Comparison of ENCODE assay signal across 12 cellular contexts in the genomic region with DNA sequence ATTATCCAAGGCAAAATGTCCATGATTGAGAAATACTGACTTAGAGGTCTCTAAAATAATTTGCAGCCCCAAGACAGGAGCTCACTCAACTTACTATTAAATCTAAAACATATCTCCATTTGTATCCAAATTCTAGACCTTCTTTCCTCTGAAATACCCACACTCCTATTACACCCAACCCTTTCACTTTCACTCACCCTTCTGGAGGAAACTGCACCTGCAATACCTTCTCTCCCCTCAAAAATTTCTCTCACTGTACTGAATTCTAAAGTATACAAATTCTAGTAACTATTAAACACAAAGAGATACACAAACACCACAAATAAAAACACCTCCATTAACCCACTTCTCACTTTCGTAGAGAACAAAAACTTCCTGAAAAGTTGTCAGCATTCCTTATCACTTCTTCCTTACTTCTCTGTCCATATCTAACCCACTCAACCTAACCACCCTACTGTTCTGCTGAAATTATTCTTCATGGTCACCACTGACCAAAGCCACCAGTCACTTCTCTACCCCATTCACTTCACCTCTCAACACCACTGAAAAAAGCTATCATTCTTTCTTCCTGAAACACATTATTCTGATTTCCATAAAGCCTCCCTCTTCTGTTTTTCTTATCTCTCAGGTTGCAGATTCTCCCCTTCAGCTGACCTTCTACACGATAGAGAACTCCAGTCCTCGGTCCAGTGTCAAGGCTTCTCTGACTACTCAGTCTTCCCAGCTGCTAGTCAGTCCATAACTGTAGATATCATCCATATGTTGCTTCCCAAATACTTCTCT. TPM values are rescaled to one million over a fixed set of nuclear protein-coding genes. Genes with fewer than 3 reads are reported as not detected.
DNase-seq lines count a peak whose midpoint lies in the region; ATAC-seq and TF ChIP-seq lines count a peak whose summit lies in the region.
"Had no signal": no experiment of that assay in that cellular context is flagged by ENCODE, and none has a peak within 500 bp of the region (broad histone marks: within the 10 kb centered on the region; RNA-seq: fewer than 3 reads in every experiment).

No MANE protein-coding gene starts in this region.

- H3K27ac ChIP-seq in aorta (ENCODE audit: low read depth in 1 of 2, low read length in 2 of 2) (no peak overlapping the region), heart right ventricle (no peak overlapping the region)
- no peak overlapping the region for H3K27ac ChIP-seq in effector memory CD4-positive, alpha-beta T cell (ENCODE audit: insufficient read depth, low read length, poor library complexity, severe bottlenecking)
- H3K27ac ChIP-seq: left ventricle myocardium inferior had no signal

- H3K27me3 ChIP-seq in aorta (ENCODE audit: control insufficient read depth in 1 of 2, insufficient read depth in 2 of 2, low read length in 1 of 2) (no peaks in the 10 kb centered on the region), heart right ventricle (no peaks in the 10 kb centered on the region)
- H3K27me3 ChIP-seq in effector memory CD4-positive, alpha-beta T cell (replicated peaks; ENCODE audit: control insufficient read depth, insufficient read depth, low read length, poor library complexity, severe bottlenecking), result no peaks in the 10 kb centered on the region

- 92 to 94% methylated on average over 3 of the region's 3 CpGs for WGBS in aorta, 2 donors
- 52 to 68% methylated on average over 3 of the region's 3 CpGs for WGBS in heart right ventricle, 2 donors

- ATAC-seq in GM19023 (IDR thresholded peaks at IDR 0.05; ENCODE audit: unreplicated experiment) (peak; percentile 72), HG02571 (IDR thresholded peaks at IDR 0.05; ENCODE audit: unreplicated experiment) (peak; percentile 73), HG03520 (IDR thresholded peaks at IDR 0.05; ENCODE audit: unreplicated experiment) (peak; percentile 71), naive B cell (ENCODE audit: low read depth in 2 of 2) (peak; percentile 82 to 88), aorta (ENCODE audit: low FRiP score) (no peak), heart right ventricle (no peak)

- no peaks in the 10 kb centered on the region for H3K36me3 ChIP-seq in aorta (ENCODE audit: control insufficient read depth in 1 of 2, insufficient read depth in 2 of 2, low read length in 1 of 2)
- H3K36me3 ChIP-seq in effector memory CD4-positive, alpha-beta T cell (ENCODE audit: control insufficient read depth, insufficient read depth, low read length), result peaks cover 10% of the 10 kb centered on the region
- peaks cover 0 to 51% (median 0%) of the 10 kb centered on the region in 9 donors for H3K36me3 ChIP-seq in heart right ventricle

- H3K9me3 Mint-ChIP-seq in naive B cell, result no peaks in the 10 kb centered on the region
- H3K9me3 Mint-ChIP-seq: T-helper 1 cell treated with Interleukin-12 subunit alpha and Interleukin-12 subunit beta and Interleukin-4 antibody, amounts not matched to agents 30 μg/mL and 1 μg/mL, for 36 hours had no signal

- DNase-seq in naive B cell (no peak), aorta (no peak), heart right ventricle (no peak), SHP77 (lab: John Stamatoyannopoulos, UW) (no peak)
- no peak for DNase-seq in effector memory CD4-positive, alpha-beta T cell
- DNase-seq: left ventricle myocardium inferior; NCI-H345; stimulated activated naive CD4-positive, alpha-beta T cell had no signal

- H3K27me3 Mint-ChIP-seq in naive B cell, result no peaks in the 10 kb centered on the region

- H3K9me3 ChIP-seq in aorta (ENCODE audit: control insufficient read depth, low read length), result no peaks in the 10 kb centered on the region
- no peaks in the 10 kb centered on the region for H3K9me3 ChIP-seq in effector memory CD4-positive, alpha-beta T cell (ENCODE audit: control insufficient read depth, low read length)
- H3K9me3 ChIP-seq in heart right ventricle, result no peaks in the 10 kb centered on the region
- H3K9me3 ChIP-seq: left ventricle myocardium inferior had no signal

- TF ChIP-seq CTCF in heart right ventricle (IDR thresholded peaks at IDR 0.05), result no peak

- H3K4me1 Mint-ChIP-seq in naive B cell, result peaks cover 34 to 69% (median 42%) of the 10 kb centered on the region in 3 donors

- peak overlapping the region in 6 of 8 donors; percentile 10 to 63 (median 38) for H3K4me3 Mint-ChIP-seq in naive B cell
- H3K4me3 Mint-ChIP-seq: T-helper 1 cell treated with Interleukin-12 subunit alpha and Interleukin-12 subunit beta and Interleukin-4 antibody, amounts not matched to agents 30 μg/mL and 1 μg/mL, for 36 hours had no signal

- H3K27ac Mint-ChIP-seq in naive B cell, result peak overlapping the region in 5 of 6 donors; percentile 0 to 38 (median 18)
- H3K27ac Mint-ChIP-seq: T-helper 1 cell treated with Interleukin-12 subunit alpha and Interleukin-12 subunit beta and Interleukin-4 antibody, amounts not matched to agents 30 μg/mL and 1 μg/mL, for 36 hours had no signal

- H3K4me1 ChIP-seq in aorta (ENCODE audit: control insufficient read depth in 1 of 2, insufficient read depth in 2 of 2, low read length in 2 of 2), result peaks cover 0 to 8% of the 10 kb centered on the region in 2 donors
- no peaks in the 10 kb centered on the region for H3K4me1 ChIP-seq in effector memory CD4-positive, alpha-beta T cell (ENCODE audit: control insufficient read depth, insufficient read depth, low read length, poor library complexity, severe bottlenecking)
- H3K4me1 ChIP-seq in heart right ventricle, result peaks cover 0 to 26% (median 10%) of the 10 kb centered on the region in 9 donors

- peaks cover 0 to 3% of the 10 kb centered on the region in 2 donors for H3K36me3 Mint-ChIP-seq in naive B cell

- intact Hi-C loops in aorta (cut with DNase I), result no loop called here
- intact Hi-C loops in heart right ventricle (cut with DNase I), result no loop called here

- no peak overlapping the region for H3K4me3 ChIP-seq in aorta (ENCODE audit: low read length in 2 of 2)
- H3K4me3 ChIP-seq in effector memory CD4-positive, alpha-beta T cell (ENCODE audit: insufficient read depth, low read depth, low read length, poor library complexity, severe bottlenecking), result no peak overlapping the region
- no peak overlapping the region for H3K4me3 ChIP-seq in heart right ventricle
- H3K4me3 ChIP-seq: left ventricle myocardium inferior had no signal

RNA-seq across cellular contexts. Expression of gene LMBRD1, which starts 12.0 kb away (rescaled TPM):
- 100 to 1,000 TPM in 1 of 6 donors, 10 to 100 TPM in 5; 72.2 to 116 (median 84.1) TPM for polyA plus RNA-seq in naive B cell (ENCODE audit: low read depth in 6 of 6)
- total RNA-seq in aorta, result 10 to 100 TPM; 46.3 to 53.1 TPM
- 10 to 100 TPM; 37.1 to 41.5 TPM for polyA plus RNA-seq in aorta
- total RNA-seq in heart right ventricle, result 10 to 100 TPM; 36.8 to 63.8 (median 48.0) TPM
- 10 to 100 TPM; 35.6 to 36.2 TPM for polyA plus RNA-seq in heart right ventricle

Comparison
In these comparisons a context has a peak if more than half of its experiments do, and no peak if none do; other contexts are left out.
1. ATAC-seq: peak in GM19023 (single experiment), HG02571 (single experiment), HG03520 (single experiment) and naive B cell (2 of 2); none in aorta (single experiment) and heart right ventricle (0 of 8).